ENCODE assay signal across 29 cellular contexts in genomic region chr3:141802316-141803077, GRCh38. TPM values are rescaled to one million over a fixed set of nuclear protein-coding genes. Genes with fewer than 3 reads are reported as not detected.
"Had no signal": no experiment of that assay in that cellular context is flagged by ENCODE, and none has a peak within 500 bp of the region (broad histone marks: within the 10 kb centered on the region; RNA-seq: fewer than 3 reads in every experiment).

No MANE protein-coding gene starts in this region.

- H3K9ac ChIP-seq: neural progenitor cell had no signal

- H3K27ac ChIP-seq: left lung, lower lobe of right lung, neural progenitor cell, neutrophil, ovary, right atrium auricular region, right lobe of liver, skin epidermis, tibial nerve, uterus had no signal

- H2AFZ ChIP-seq: neural progenitor cell had no signal

- DNase-seq: hypothalamus; immature natural killer cell; kidney; left colon; left lung; lower lobe of right lung; mammary epithelial cell; mesenchymal stem cell; natural killer cell; nephron progenitor cell; occipital lobe; ovary; right lobe of liver; stimulated activated CD4-positive, alpha-beta T cell treated with anti-CD3 and anti-CD28 coated beads, Interleukin-12 subunit alpha, Interleukin-12 subunit beta, amount 100 ng/mL, for 4 hours; stimulated activated CD4-positive, alpha-beta T cell treated with anti-CD3 and anti-CD28 coated beads, Interleukin-15, amount 100 ng/mL, for 24 hours; stimulated activated CD4-positive, alpha-beta T cell treated with anti-CD3 and anti-CD28 coated beads, Interleukin-2, amount 100 ng/mL, for 24 hours; stimulated activated CD4-positive, alpha-beta T cell treated with anti-CD3 and anti-CD28 coated beads, Interleukin-4, amount 100 ng/mL, for 1 hour; stimulated activated naive CD4-positive, alpha-beta T cell; uterus had no signal

- H3K27me3 ChIP-seq: left lung, neural progenitor cell, ovary, right atrium auricular region, right lobe of liver, tibial nerve, uterus had no signal

- H3K4me1 ChIP-seq: right lobe of liver had no signal

- FAIRE-seq: islet of Langerhans, kidney had no signal

- H3K9me3 ChIP-seq: left lung, lower lobe of right lung, neutrophil, ovary, right atrium auricular region, right lobe of liver, uterus had no signal

- H3K4me2 ChIP-seq: neural progenitor cell had no signal

- ATAC-seq: left colon, left lung, lower lobe of right lung, natural killer cell, right lobe of liver had no signal

- H3K36me3 ChIP-seq: left lung, lower lobe of right lung, neural progenitor cell, neutrophil, ovary, right atrium auricular region, right lobe of liver, tibial nerve, uterus had no signal

- H3K4me3 ChIP-seq: left lung, lower lobe of right lung, neural progenitor cell, ovary, right atrium auricular region, right lobe of liver, skin epidermis, tibial nerve, uterus had no signal

RNA-seq across cellular contexts. Expression of gene GRK7, which starts 39.3 kb away (rescaled TPM):
- total RNA-seq: kidney, left colon, left lung, lower lobe of right lung, mucosa of gallbladder, occipital lobe, pulmonary artery endothelial cell, ureter had no signal
- polyA plus RNA-seq: liver, mammary epithelial cell had no signal
